ENCODE assay signal across 2 cellular contexts in genomic region chr19:5210556-5210955, GRCh38.
TF ChIP-seq lines count a peak whose summit lies in the region.

No MANE protein-coding gene starts in this region.

TF ChIP-seq in IMR-90, 13 proteins besides CTCF, POLR2A, EP300 and RAD21:
- no peak for TF ChIP-seq BHLHE40 (IDR thresholded peaks at IDR 0.05; ENCODE audit: low read depth, low read length)
- no peak for TF ChIP-seq CHD1 (IDR thresholded peaks at IDR 0.05; ENCODE audit: low read depth, low read length)
- TF ChIP-seq CEBPB (IDR thresholded peaks at IDR 0.05; ENCODE audit: low read depth, low read length), result no peak
- TF ChIP-seq MXI1 (IDR thresholded peaks at IDR 0.05; ENCODE audit: borderline replicate concordance, low read depth, low read length), result no peak
- no peak for TF ChIP-seq NFE2L2 (IDR thresholded peaks at IDR 0.05; ENCODE audit: low read depth, low read length)
- no peak for TF ChIP-seq SMC3 (IDR thresholded peaks at IDR 0.05; ENCODE audit: low read depth, low read length)

TF ChIP-seq in H1, 55 proteins besides CTCF, POLR2A, EP300 and RAD21:
- TF ChIP-seq HDAC2 (IDR thresholded peaks at IDR 0.05; ENCODE audit: borderline replicate concordance in 1 of 2, low read depth in 2 of 2, low read length in 2 of 2), result no peak
- no peak for TF ChIP-seq JUN (IDR thresholded peaks at IDR 0.05; ENCODE audit: low read depth, low read length)
- no peak for TF ChIP-seq SIX5 (IDR thresholded peaks at IDR 0.05; ENCODE audit: low read depth, low read length)
- TF ChIP-seq ASH2L (IDR thresholded peaks at IDR 0.05; ENCODE audit: low read length), result no peak
- TF ChIP-seq HDAC6 (IDR thresholded peaks at IDR 0.05; ENCODE audit: low read depth, low read length), result no peak
- TF ChIP-seq RNF2 (IDR thresholded peaks at IDR 0.05; ENCODE audit: borderline replicate concordance, low read depth, low read length, missing control alignments, poor library complexity, severe bottlenecking), result no peak
- TF ChIP-seq PHF8 (conservative IDR thresholded peaks at IDR 0.05; ENCODE audit: low read depth, low read length), result no peak
- TF ChIP-seq TBP (IDR thresholded peaks at IDR 0.05; ENCODE audit: low read depth, low read length), result no peak
- TF ChIP-seq EZH2 (IDR thresholded peaks at IDR 0.05; ENCODE audit: low read depth, low read length, severe bottlenecking), result no peak
- no peak for TF ChIP-seq YY1 (IDR thresholded peaks at IDR 0.05; ENCODE audit: low read depth, low read length)
- no peak for TF ChIP-seq RFX5 (IDR thresholded peaks at IDR 0.05; ENCODE audit: borderline replicate concordance, low read depth, low read length)
- TF ChIP-seq GTF2F1 (IDR thresholded peaks at IDR 0.05; ENCODE audit: borderline replicate concordance, low read depth, low read length), result no peak
- no peak for TF ChIP-seq SAP30 (IDR thresholded peaks at IDR 0.05; ENCODE audit: insufficient read depth, insufficient replicate concordance, low read length)
- TF ChIP-seq NANOG (IDR thresholded peaks at IDR 0.05; ENCODE audit: insufficient read depth, low read depth, low read length, poor library complexity, severe bottlenecking), result no peak
- TF ChIP-seq MAX (IDR thresholded peaks at IDR 0.05), result no peak
- TF ChIP-seq SP1 (IDR thresholded peaks at IDR 0.05; ENCODE audit: low read depth, low read length), result no peak
- no peak for TF ChIP-seq KDM5A (IDR thresholded peaks at IDR 0.05; ENCODE audit: low read length)
